ENCODE assay signal across 26 cellular contexts in genomic region chr2:9945596-9945995, GRCh38.
"Had no signal": no experiment of that assay in that cellular context is flagged by ENCODE, and none has a peak within 500 bp of the region (broad histone marks: within the 10 kb centered on the region; RNA-seq: fewer than 3 reads in every experiment).

No MANE protein-coding gene starts in this region.

- H3K27me3 ChIP-seq: adrenal gland, body of pancreas had no signal

- ATAC-seq: activated naive CD4-positive, alpha-beta T cell treated with anti-CD3 and anti-CD28 coated beads, Interleukin-2, amount 50 U/mL, for 72 hours; activated T-cell treated with anti-CD3 and anti-CD28 coated beads, Interleukin-2, amount 50 U/mL, for 72 hours; body of pancreas; effector memory CD8-positive, alpha-beta T cell; naive thymus-derived CD8-positive, alpha-beta T cell; right cardiac atrium had no signal

- H3K4me3 ChIP-seq: adrenal gland, body of pancreas, cardiac muscle cell, coronary artery, dorsolateral prefrontal cortex had no signal

- FAIRE-seq: endothelial cell of umbilical vein, keratinocyte had no signal

- DNase-seq: activated B cell treated with CpG ODN at 0.5 μM for 24 hours; activated CD4-positive, alpha-beta T cell treated with anti-CD3 and anti-CD28 coated beads, Interleukin-2, amount 50 U/mL, for 4 hours; activated naive CD4-positive, alpha-beta T cell; activated T-cell treated with anti-CD3 and anti-CD28 coated beads for 4 hours; activated T-cell treated with anti-CD3 and anti-CD28 coated beads, Interleukin-2, amount 50 U/mL, for 72 hours; adrenal gland; aorta; body of pancreas; dorsolateral prefrontal cortex; effector memory CD8-positive, alpha-beta T cell; foreskin fibroblast; head of caudate nucleus; hippocampal formation; naive thymus-derived CD8-positive, alpha-beta T cell; right cardiac atrium; stimulated activated CD4-positive, alpha-beta T cell treated with anti-CD3 and anti-CD28 coated beads, Interleukin-12 subunit alpha, Interleukin-12 subunit beta, amount 100 ng/mL, for 4 hours; stimulated activated CD4-positive, alpha-beta T cell treated with anti-CD3 and anti-CD28 coated beads, Interleukin-4, amount 100 ng/mL, for 1 hour; T-helper 1 cell had no signal

- H3K9me3 ChIP-seq: adrenal gland, body of pancreas had no signal

- H3K27ac ChIP-seq: adrenal gland, body of pancreas, cardiac muscle cell, coronary artery, dorsolateral prefrontal cortex had no signal

- H3K36me3 Mint-ChIP-seq: activated naive CD4-positive, alpha-beta T cell treated with anti-CD3 and anti-CD28 coated beads, Interleukin-2, amount 50 U/mL, for 72 hours; memory B cell; naive thymus-derived CD8-positive, alpha-beta T cell had no signal

- H3K4me3 Mint-ChIP-seq: activated B cell treated with CpG ODN at 0.5 μM for 24 hours; activated T-cell treated with anti-CD3 and anti-CD28 coated beads, Interleukin-2, amount 50 U/mL, for 72 hours; effector memory CD8-positive, alpha-beta T cell; memory B cell; naive thymus-derived CD8-positive, alpha-beta T cell; stimulated activated naive CD8-positive, alpha-beta T cell treated with anti-CD3 and anti-CD28 coated beads, Interleukin-15, Interleukin-2, amounts not matched to agents 100 ng/mL and 50 ng/mL, for 24 hours; T-helper 2 cell treated with Interferon-gamma antibody and Interleukin-4, amounts not matched to agents 5 μg/mL and 100 μg/mL, for 36 hours had no signal

- H3K4me1 ChIP-seq: adrenal gland had no signal

- H3K27ac Mint-ChIP-seq: activated B cell treated with CpG ODN at 0.5 μM for 24 hours; activated naive CD4-positive, alpha-beta T cell treated with anti-CD3 and anti-CD28 coated beads, Interleukin-2, amount 50 U/mL, for 72 hours; activated T-cell treated with anti-CD3 and anti-CD28 coated beads, Interleukin-2, amount 50 U/mL, for 72 hours; effector memory CD8-positive, alpha-beta T cell; memory B cell; naive thymus-derived CD8-positive, alpha-beta T cell; stimulated activated naive CD8-positive, alpha-beta T cell treated with anti-CD3 and anti-CD28 coated beads, Interleukin-15, Interleukin-2, amounts not matched to agents 100 ng/mL and 50 ng/mL, for 24 hours; T-helper 2 cell treated with Interferon-gamma antibody and Interleukin-4, amounts not matched to agents 5 μg/mL and 100 μg/mL, for 36 hours had no signal

- H3K9me3 Mint-ChIP-seq: activated B cell treated with CpG ODN at 0.5 μM for 24 hours; activated naive CD4-positive, alpha-beta T cell treated with anti-CD3 and anti-CD28 coated beads, Interleukin-2, amount 50 U/mL, for 72 hours; activated T-cell treated with anti-CD3 and anti-CD28 coated beads, Interleukin-2, amount 50 U/mL, for 72 hours; effector memory CD8-positive, alpha-beta T cell; memory B cell; naive thymus-derived CD8-positive, alpha-beta T cell; stimulated activated naive CD8-positive, alpha-beta T cell treated with anti-CD3 and anti-CD28 coated beads, Interleukin-15, Interleukin-2, amounts not matched to agents 100 ng/mL and 50 ng/mL, for 24 hours; T-helper 2 cell treated with Interferon-gamma antibody and Interleukin-4, amounts not matched to agents 5 μg/mL and 100 μg/mL, for 36 hours had no signal

- H3K36me3 ChIP-seq: adrenal gland, cardiac muscle cell had no signal
